ENCODE assay signal across 23 cellular contexts in the genomic region with DNA sequence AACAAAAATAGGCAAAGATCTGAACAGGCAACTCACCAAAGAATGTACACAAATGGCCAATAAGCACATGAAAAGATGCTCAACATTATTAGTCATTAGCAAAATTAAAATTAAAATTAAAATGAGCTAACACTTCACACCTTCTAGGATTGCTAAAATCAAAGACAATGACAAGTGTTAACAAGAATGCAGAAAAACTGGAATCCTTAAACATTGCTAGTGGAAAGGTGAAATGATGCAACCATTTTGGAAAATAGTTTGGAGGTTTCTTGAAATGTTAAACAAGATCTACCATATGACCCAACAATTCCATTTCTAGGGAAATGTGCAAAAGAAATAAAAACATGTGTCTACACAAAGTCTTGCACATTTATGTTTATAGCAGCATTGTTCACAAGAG.
"Had no signal": no experiment of that assay in that cellular context is flagged by ENCODE, and none has a peak within 500 bp of the region (broad histone marks: within the 10 kb centered on the region; RNA-seq: fewer than 3 reads in every experiment).

No MANE protein-coding gene starts in this region.

- H2AFZ ChIP-seq: parathyroid adenoma had no signal

- H3K36me3 ChIP-seq: colonic mucosa, heart right ventricle, spleen, stomach, thoracic aorta, transverse colon had no signal

- H3K27ac Mint-ChIP-seq: naive B cell; nephron; stimulated activated memory B cell treated with anti-CD40 and anti-IgM and Interleukin-4, amounts not matched to agents 10 μg/mL and 1 μg/mL and 100 μg/mL, for 72 hours had no signal

- H3K27me3 Mint-ChIP-seq: stimulated activated memory B cell treated with anti-CD40 and anti-IgM and Interleukin-4, amounts not matched to agents 10 μg/mL and 1 μg/mL and 100 μg/mL, for 72 hours had no signal

- H3K4me3 ChIP-seq: colonic mucosa, heart right ventricle, psoas muscle, spleen, stomach, thoracic aorta, transverse colon had no signal

- H3K27ac ChIP-seq: colonic mucosa, parathyroid adenoma, psoas muscle, stomach, thoracic aorta, transverse colon had no signal

- H3K27me3 ChIP-seq: colonic mucosa, heart right ventricle, spleen, stomach, transverse colon had no signal

- H3K9me3 ChIP-seq: colonic mucosa, psoas muscle, stomach, thoracic aorta, transverse colon had no signal

- H3K36me3 Mint-ChIP-seq: naive B cell; stimulated activated memory B cell treated with anti-CD40 and anti-IgM and Interleukin-4, amounts not matched to agents 10 μg/mL and 1 μg/mL and 100 μg/mL, for 72 hours had no signal

- ATAC-seq: esophagus mucosa; heart right ventricle; psoas muscle; sciatic nerve; stimulated activated memory B cell treated with anti-CD40 and anti-IgM and Interleukin-4, amounts not matched to agents 10 μg/mL and 1 μg/mL and 100 μg/mL, for 72 hours had no signal

- DNase-seq: colonic mucosa; dermis blood vessel endothelial cell; heart right ventricle; hypothalamus; kidney glomerular epithelial cell; mesendoderm; naive B cell; occipital lobe; psoas muscle; retina; spleen; stimulated activated CD4-positive, alpha-beta T cell treated with anti-CD3 and anti-CD28 coated beads, Interleukin-15, amount 100 ng/mL, for 24 hours; stimulated activated CD4-positive, alpha-beta T cell treated with anti-CD3 and anti-CD28 coated beads, Interleukin-1b, Interleukin-23, amount 100 ng/mL, for 48 hours; stimulated activated CD4-positive, alpha-beta T cell treated with anti-CD3 and anti-CD28 coated beads, Interleukin-4, amount 100 ng/mL, for 24 hours; stomach; substantia nigra; transverse colon had no signal

- H3K4me1 ChIP-seq: colonic mucosa, parathyroid adenoma had no signal

- H3K4me1 Mint-ChIP-seq: naive B cell; stimulated activated memory B cell treated with anti-CD40 and anti-IgM and Interleukin-4, amounts not matched to agents 10 μg/mL and 1 μg/mL and 100 μg/mL, for 72 hours had no signal

- H3K4me3 Mint-ChIP-seq: naive B cell; nephron; stimulated activated memory B cell treated with anti-CD40 and anti-IgM and Interleukin-4, amounts not matched to agents 10 μg/mL and 1 μg/mL and 100 μg/mL, for 72 hours had no signal
